9 cellular contexts compared by ENCODE assay signal in the genomic region with DNA sequence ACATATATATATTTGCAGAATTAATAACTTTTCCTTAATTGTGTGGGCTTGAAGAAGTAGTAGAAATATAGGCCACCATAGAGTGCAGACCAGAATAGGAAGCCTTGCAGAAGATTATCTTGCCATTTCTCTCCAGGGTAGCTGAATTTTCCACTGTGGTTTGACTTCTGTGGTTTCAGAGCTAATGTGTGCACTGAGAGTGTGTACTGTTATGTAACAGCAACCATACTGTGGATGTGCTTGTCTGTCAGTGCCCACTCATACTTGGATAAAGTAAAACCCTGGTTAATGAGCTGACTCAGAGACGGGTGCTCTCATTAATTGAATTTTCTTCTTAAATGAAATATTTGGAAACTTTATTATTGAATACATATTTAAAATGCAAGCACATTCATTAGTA. TPM values are rescaled to one million over a fixed set of nuclear protein-coding genes. Genes with fewer than 3 reads are reported as not detected.
DNase-seq lines count a peak whose midpoint lies in the region; ATAC-seq and TF ChIP-seq lines count a peak whose summit lies in the region.
"Had no signal": no experiment of that assay in that cellular context is flagged by ENCODE, and none has a peak within 500 bp of the region (broad histone marks: within the 10 kb centered on the region; RNA-seq: fewer than 3 reads in every experiment).

No MANE protein-coding gene starts in this region.

- H3K4me2 ChIP-seq in trophoblast cell (ENCODE audit: low read length) = no peak overlapping the region

- H4K12ac ChIP-seq in trophoblast cell (ENCODE audit: low read depth, low read length) = no peak overlapping the region

- in situ Hi-C loops in astrocyte of the cerebellum (cut with HindIII; ENCODE audit: low sequenced_read_pairs) = no loop called here

- H2BK5ac ChIP-seq in trophoblast cell (ENCODE audit: low read depth, low read length, poor library complexity) = no peak overlapping the region

- H3K4ac ChIP-seq in trophoblast cell (ENCODE audit: low read depth, low read length) = no peak overlapping the region

- CTCF ChIA-PET in CD4-positive, alpha-beta memory T cell (lab: Charles Lee; ENCODE audit: partially characterized antibody) = interaction anchor here (0.8 to 2.1 kb wide), 10 partner anchors 9 to 282 kb away, joined by 3 to 12 read pairs (median 4); a partner anchor contains a TSS

- no peak overlapping the region for H3K18ac ChIP-seq in trophoblast cell (ENCODE audit: low read length)

- peaks cover 56% of the 10 kb centered on the region for H3K4me1 ChIP-seq in CD4-positive, alpha-beta memory T cell (ENCODE audit: insufficient read depth, low read length)
- H3K4me1 ChIP-seq in tibial artery = no peaks in the 10 kb centered on the region
- H3K4me1 ChIP-seq in trophoblast cell (ENCODE audit: control insufficient read depth in 1 of 2, insufficient read depth in 2 of 2, low read length in 2 of 2) = peaks cover 0 to 2% of the 10 kb centered on the region in 2 experiments
- H3K4me1 ChIP-seq: parathyroid adenoma had no signal

- H3K9me3 Mint-ChIP-seq in CD4-positive, alpha-beta memory T cell = no peaks in the 10 kb centered on the region

- no CpG with 5 or more reads among the region's 1 CpG for WGBS in trophoblast cell (ENCODE audit: extremely low coverage, insufficient coverage, insufficient read length)

- H4K8ac ChIP-seq in trophoblast cell (ENCODE audit: low read depth, low read length) = no peak overlapping the region

- no peak overlapping the region for H3K9ac ChIP-seq in trophoblast cell (ENCODE audit: low read length)
- H3K9ac ChIP-seq: parathyroid adenoma had no signal

- H3K36me3 Mint-ChIP-seq in CD4-positive, alpha-beta memory T cell = peaks cover 0 to 1% of the 10 kb centered on the region in 2 donors

- no peak overlapping the region for H3K14ac ChIP-seq in trophoblast cell (ENCODE audit: low read length)

- POLR2A ChIA-PET in CD4-positive, alpha-beta memory T cell (lab: Charles Lee; ENCODE audit: partially characterized antibody) = interaction anchor here (0.8 to 6.5 kb wide), 19 partner anchors 9 to 103 kb away, joined by 3 to 111 read pairs (median 5); a partner anchor contains a TSS

- DNase-seq in CD4-positive, alpha-beta memory T cell = peak; percentile 64 to 84 (median 75)
- DNase-seq in astrocyte of the cerebellum (ENCODE audit: low read depth) = peak; percentile 67
- no peak for DNase-seq in NCI-H1092 treated with DMSO at 0.1 percent for 48 hours (lab: John Stamatoyannopoulos, UW)
- DNase-seq in tibial artery = no peak
- DNase-seq in T1000 (lab: John Stamatoyannopoulos, UW) = no peak
- DNase-seq in trophoblast cell = no peak

- no peak overlapping the region for H2BK12ac ChIP-seq in trophoblast cell (ENCODE audit: low read length)

- no peaks in the 10 kb centered on the region for H3K9me3 ChIP-seq in CD4-positive, alpha-beta memory T cell (ENCODE audit: control insufficient read depth in 1 of 2, low read length in 2 of 2)
- no peaks in the 10 kb centered on the region for H3K9me3 ChIP-seq in tibial artery
- no peaks in the 10 kb centered on the region for H3K9me3 ChIP-seq in trophoblast cell (ENCODE audit: insufficient read depth, low read depth, low read length)

- no peaks in the 10 kb centered on the region for H3K79me2 ChIP-seq in trophoblast cell (ENCODE audit: control insufficient read depth, insufficient read depth, low read length, poor library complexity)
- H3K79me2 ChIP-seq: parathyroid adenoma had no signal

- no peak overlapping the region for H2BK120ac ChIP-seq in trophoblast cell (ENCODE audit: insufficient read depth, low read length, poor library complexity)

- H4K91ac ChIP-seq in trophoblast cell (ENCODE audit: low read depth, low read length) = no peak overlapping the region

- peak overlapping the region; percentile 6 to 87 (median 76) for H3K27ac Mint-ChIP-seq in CD4-positive, alpha-beta memory T cell

- TF ChIP-seq CTCF in astrocyte of the cerebellum (IDR thresholded peaks at IDR 0.05; ENCODE audit: low read depth, low read length, missing control alignments) (no peak), tibial artery (IDR thresholded peaks at IDR 0.05) (no peak)

- peak overlapping the region; percentile 12 to 76 (median 67) for H3K4me3 Mint-ChIP-seq in CD4-positive, alpha-beta memory T cell

- no peak overlapping the region for H2AK5ac ChIP-seq in trophoblast cell (ENCODE audit: low read length)

- no peaks in the 10 kb centered on the region for H3K27me3 ChIP-seq in CD4-positive, alpha-beta memory T cell (ENCODE audit: insufficient read depth, low read length)
- H3K27me3 ChIP-seq in tibial artery (no peaks in the 10 kb centered on the region), trophoblast cell (ENCODE audit: insufficient read depth, low read length) (no peaks in the 10 kb centered on the region)

- H3K4me1 Mint-ChIP-seq in CD4-positive, alpha-beta memory T cell = peaks cover 37 to 57% (median 42%) of the 10 kb centered on the region in 4 donors

- H3K27ac ChIP-seq in CD4-positive, alpha-beta memory T cell (ENCODE audit: low read depth, low read length) = no peak overlapping the region
- no peak overlapping the region for H3K27ac ChIP-seq in tibial artery
- H3K27ac ChIP-seq in trophoblast cell (ENCODE audit: low read depth, low read length) = no peak overlapping the region
- H3K27ac ChIP-seq: parathyroid adenoma had no signal

- no peaks in the 10 kb centered on the region for H3K27me3 Mint-ChIP-seq in CD4-positive, alpha-beta memory T cell

- peak; percentile 62 for ATAC-seq in GM19438 (IDR thresholded peaks at IDR 0.05; ENCODE audit: low read depth, unreplicated experiment)
- peak; percentile 98 for ATAC-seq in HG03460 (IDR thresholded peaks at IDR 0.05; ENCODE audit: unreplicated experiment)

- no peak overlapping the region for H3K23ac ChIP-seq in trophoblast cell (ENCODE audit: low read length)

- H3K4me3 ChIP-seq in CD4-positive, alpha-beta memory T cell (ENCODE audit: low read length in 2 of 2) = no peak overlapping the region
- H3K4me3 ChIP-seq in astrocyte of the cerebellum (ENCODE audit: low read depth, low read length) = no peak overlapping the region
- H3K4me3 ChIP-seq in tibial artery = no peak overlapping the region
- no peak overlapping the region for H3K4me3 ChIP-seq in trophoblast cell (ENCODE audit: low read depth, low read length)

- H3K79me1 ChIP-seq in trophoblast cell (ENCODE audit: low read length) = no peaks in the 10 kb centered on the region

- intact Hi-C loops in CD4-positive, alpha-beta memory T cell (cut with micrococcal nuclease) = loop anchor here (1.0 to 2.0 kb wide), 6 partner anchors 9 to 62 kb away; a partner anchor contains a TSS
- intact Hi-C loops in tibial artery (cut with DNase I; ENCODE audit: low total_unique reads) = no loop called here

- no peaks in the 10 kb centered on the region for H3K36me3 ChIP-seq in CD4-positive, alpha-beta memory T cell (ENCODE audit: insufficient read depth, low read length)
- no peaks in the 10 kb centered on the region for H3K36me3 ChIP-seq in tibial artery
- H3K36me3 ChIP-seq in trophoblast cell (ENCODE audit: control insufficient read depth in 1 of 2, insufficient read depth in 2 of 2, low read length in 2 of 2) = no peaks in the 10 kb centered on the region

- H2AFZ ChIP-seq in trophoblast cell (ENCODE audit: insufficient read depth, low read length, poor library complexity) = no peak overlapping the region
- H2AFZ ChIP-seq: parathyroid adenoma had no signal

RNA-seq across cellular contexts. Expression of a gene that starts 57.2 kb away (rescaled TPM):
- 10 to 100 TPM; 19.5 to 24.9 TPM for total RNA-seq in CD4-positive, alpha-beta memory T cell
- 1 to 10 TPM; 4.1 to 4.4 TPM for polyA plus RNA-seq in CD4-positive, alpha-beta memory T cell
- 12.1 and 12.8 TPM in 2 replicates for polyA plus RNA-seq in trophoblast cell (2013)

Comparison
In these comparisons a context has a peak if more than half of its experiments do, and no peak if none do; other contexts are left out.
1. DNase-seq: peak in CD4-positive, alpha-beta memory T cell (5 of 5) and astrocyte of the cerebellum (single experiment); none in NCI-H1092 treated with DMSO at 0.1 percent for 48 hours (single experiment), tibial artery (0 of 2), T1000 (single experiment) and trophoblast cell (0 of 2).